ENCODE assay signal across 27 cellular contexts in the genomic region with DNA sequence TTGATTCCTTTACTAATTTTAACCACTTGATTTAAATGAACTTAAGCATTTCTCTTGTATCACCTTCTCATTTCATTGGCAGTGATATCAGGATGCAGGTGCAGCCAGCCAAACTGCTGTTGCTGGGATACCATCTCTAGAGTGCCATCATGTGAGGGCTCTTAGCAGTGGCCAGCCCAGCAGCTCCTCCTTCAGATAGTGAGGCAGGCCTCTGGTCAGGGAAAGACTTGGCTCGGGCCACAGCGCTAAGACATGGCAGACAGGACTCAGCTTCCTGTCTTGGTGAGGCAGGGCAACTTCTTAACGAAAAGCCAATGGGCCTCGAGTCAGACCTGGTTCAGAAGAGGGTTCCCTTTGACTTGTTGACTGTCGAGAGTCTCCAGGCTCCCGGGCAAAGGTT. TPM values are rescaled to one million over a fixed set of nuclear protein-coding genes. Genes with fewer than 3 reads are reported as not detected.
DNase-seq lines count a peak whose midpoint lies in the region; ATAC-seq and TF ChIP-seq lines count a peak whose summit lies in the region.
"Had no signal": no experiment of that assay in that cellular context is flagged by ENCODE, and none has a peak within 500 bp of the region (broad histone marks: within the 10 kb centered on the region; RNA-seq: fewer than 3 reads in every experiment).

No MANE protein-coding gene starts in this region.

- H3K4me3 Mint-ChIP-seq in IgD-negative memory B cell (peak overlapping the region in 1 of 4 donors; percentile 43), endodermal cell (no peak overlapping the region)
- H3K4me3 Mint-ChIP-seq: mesothelial cell of epicardium; nephron progenitor cell; T-helper 1 cell treated with Interleukin-12 subunit alpha and Interleukin-12 subunit beta and Interleukin-4 antibody, amounts not matched to agents 30 μg/mL and 1 μg/mL, for 36 hours had no signal

- no peaks in the 10 kb centered on the region for H3K9me3 ChIP-seq in lung (ENCODE audit: control insufficient read depth in 2 of 2, insufficient read depth in 1 of 2, low read length in 1 of 2)
- peaks cover 12% of the 10 kb centered on the region for H3K9me3 ChIP-seq in endodermal cell (ENCODE audit: control insufficient read depth, low read length)
- H3K9me3 ChIP-seq: ascending aorta, esophagus squamous epithelium, gastroesophageal sphincter, transverse colon had no signal

- H3K27ac ChIP-seq in VCaP (peak overlapping the region; percentile 32; the same call in 1 of the 2 replicates), lung (ENCODE audit: low read depth in 1 of 2, low read length in 1 of 2) (peak overlapping the region in 1 of 2 donors; percentile 78), endodermal cell (ENCODE audit: low read depth, low read length) (no peak overlapping the region)
- H3K27ac ChIP-seq: ascending aorta, esophagus squamous epithelium, gastroesophageal sphincter, transverse colon had no signal

- H3K4me1 Mint-ChIP-seq in IgD-negative memory B cell (peaks cover 19% of the 10 kb centered on the region in 3 donors), endodermal cell (no peaks in the 10 kb centered on the region)
- H3K4me1 Mint-ChIP-seq: mesothelial cell of epicardium, nephron progenitor cell had no signal

- no peaks in the 10 kb centered on the region for H3K9me3 Mint-ChIP-seq in IgD-negative memory B cell
- H3K9me3 Mint-ChIP-seq in endodermal cell: peaks cover 19% of the 10 kb centered on the region

- H3K9ac ChIP-seq in endodermal cell (ENCODE audit: extremely low read depth, low read length, poor library complexity, severe bottlenecking): no peak overlapping the region

- ATAC-seq in lung (ENCODE audit: insufficient read depth, low FRiP score) (peak; percentile 60), HG03457 (IDR thresholded peaks at IDR 0.05; ENCODE audit: unreplicated experiment) (no peak)
- no peak for ATAC-seq in stimulated activated naive CD8-positive, alpha-beta T cell treated with anti-CD3 and anti-CD28 coated beads, Interleukin-15, Interleukin-2, amounts not matched to agents 100 U/mL and 50 U/mL, for 24 hours
- ATAC-seq: gastroesophageal sphincter, PC-3 had no signal

- DNase-seq in DMS79 (lab: John Stamatoyannopoulos, UW) (peak; percentile 42), lung (ENCODE audit: low spot score) (peak; percentile 75), endodermal cell (no peak)
- no peak for DNase-seq in stimulated activated naive CD8-positive, alpha-beta T cell treated with anti-CD3 and anti-CD28 coated beads, Interleukin-15, Interleukin-2, amounts not matched to agents 100 U/mL and 50 U/mL, for 24 hours
- DNase-seq: activated naive CD4-positive, alpha-beta T cell treated with Interleukin-2 at 50 U/mL for 16 hours; AML-193; cerebellar nuclear complex; effector CD8-positive, alpha-beta T cell; EL; esophagus squamous epithelium; KG1; kidney glomerular epithelial cell; NCI-H2171 treated with DMSO at 0.1 percent for 48 hours; NCI-H774; nephron progenitor cell; PC-3; SIG-M5; stimulated activated CD4-positive, alpha-beta T cell treated with anti-CD3 and anti-CD28 coated beads, Interleukin-2, amount 100 ng/mL, for 24 hours; stimulated activated naive CD4-positive, alpha-beta T cell treated with Interleukin-2 at 50 U/mL for 16 hours; transverse colon had no signal

- TF ChIP-seq CTCF in VCaP (conservative IDR thresholded peaks at IDR 0.05) (no peak), lung (IDR thresholded peaks at IDR 0.05; ENCODE audit: control extremely low read depth, extremely low read depth) (no peak), endodermal cell (conservative IDR thresholded peaks at IDR 0.05) (no peak)

- H3K27me3 Mint-ChIP-seq in IgD-negative memory B cell (no peaks in the 10 kb centered on the region), endodermal cell (ENCODE audit: insufficient read depth) (no peaks in the 10 kb centered on the region)

- H3K36me3 ChIP-seq in lung (ENCODE audit: control insufficient read depth in 2 of 2, insufficient read depth in 2 of 2, low read length in 2 of 2) (peaks cover 20 to 49% of the 10 kb centered on the region in 2 donors), endodermal cell (ENCODE audit: control insufficient read depth, insufficient read depth, low read length) (peaks cover 88% of the 10 kb centered on the region)

- H3K4me3 ChIP-seq in lung: no peak overlapping the region
- no peak overlapping the region for H3K4me3 ChIP-seq in endodermal cell (ENCODE audit: low read length)
- H3K4me3 ChIP-seq: ascending aorta, esophagus squamous epithelium, gastroesophageal sphincter, transverse colon had no signal

- H3K36me3 Mint-ChIP-seq in IgD-negative memory B cell (peaks cover 9% of the 10 kb centered on the region), endodermal cell (ENCODE audit: low read depth) (peaks cover 93% of the 10 kb centered on the region)

- no peaks in the 10 kb centered on the region for H3K27me3 ChIP-seq in lung (ENCODE audit: control insufficient read depth, insufficient read depth)
- H3K27me3 ChIP-seq in endodermal cell (ENCODE audit: control insufficient read depth, insufficient read depth, low read length, poor library complexity, severe bottlenecking): no peaks in the 10 kb centered on the region
- H3K27me3 ChIP-seq: ascending aorta, esophagus squamous epithelium, gastroesophageal sphincter, transverse colon had no signal

- WGBS in lung, 2 donors: 66 to 88% methylated on average over 6 of the region's 6 CpGs
- WGBS in endodermal cell (ENCODE audit: insufficient coverage in 1 of 2, insufficient read length in 1 of 2), 2 experiments: 88 to 97% methylated on average over 6 of the region's 6 CpGs

- peak overlapping the region in 2 of 3 donors; percentile 16 to 23 for H3K27ac Mint-ChIP-seq in IgD-negative memory B cell
- no peak overlapping the region for H3K27ac Mint-ChIP-seq in endodermal cell
- H3K27ac Mint-ChIP-seq: mesothelial cell of epicardium; T-helper 1 cell treated with Interleukin-12 subunit alpha and Interleukin-12 subunit beta and Interleukin-4 antibody, amounts not matched to agents 30 μg/mL and 1 μg/mL, for 36 hours had no signal

- H3K4me1 ChIP-seq in lung (ENCODE audit: control insufficient read depth in 2 of 2, insufficient read depth in 2 of 2, low read length in 2 of 2) (peaks cover 0 to 3% of the 10 kb centered on the region in 2 donors), endodermal cell (ENCODE audit: control insufficient read depth, insufficient read depth, low read length) (no peaks in the 10 kb centered on the region)
- H3K4me1 ChIP-seq: ascending aorta, esophagus squamous epithelium, gastroesophageal sphincter, transverse colon had no signal

RNA-seq across cellular contexts. Expression of a gene that starts 50.0 kb away (rescaled TPM):
- 18.9 TPM for polyA plus RNA-seq in IgD-negative memory B cell
- 10 to 100 TPM; 13.3 to 25.4 TPM for total RNA-seq in lung
- polyA plus RNA-seq in lung: 10 to 100 TPM; 18.9 to 20.4 TPM
- total RNA-seq in endodermal cell: 10 to 100 TPM; 23.0 to 31.9 TPM
- polyA plus RNA-seq in endodermal cell (2013, experiment 1 of 2): 20.5 TPM
- 18.2 TPM for polyA plus RNA-seq in endodermal cell (2013, experiment 2 of 2)

RNA-seq across cellular contexts. Expression of a gene that starts 50.2 kb away (rescaled TPM):
- polyA plus RNA-seq in IgD-negative memory B cell (0.99 TPM), lung (1 to 10 TPM; 1.8 to 1.9 TPM)
- total RNA-seq in lung (1 to 10 TPM; 4.6 to 6.7 TPM), endodermal cell (1 to 10 TPM; 2.8 to 4.2 TPM)
- polyA plus RNA-seq in endodermal cell (2013, experiment 1 of 2): 3.5 TPM
- 4.0 TPM for polyA plus RNA-seq in endodermal cell (2013, experiment 2 of 2)

Comparison
In these comparisons a context has a peak if more than half of its experiments do, and no peak if none do; other contexts are left out.
1. DNase-seq: peak in DMS79 (single experiment) and lung (single experiment); none in stimulated activated naive CD8-positive, alpha-beta T cell treated with anti-CD3 and anti-CD28 coated beads, Interleukin-15, Interleukin-2, amounts not matched to agents 100 U/mL and 50 U/mL, for 24 hours (single experiment) and endodermal cell (single experiment).